Comparison of ENCODE assay signal across 8 cellular contexts in the genomic region with DNA sequence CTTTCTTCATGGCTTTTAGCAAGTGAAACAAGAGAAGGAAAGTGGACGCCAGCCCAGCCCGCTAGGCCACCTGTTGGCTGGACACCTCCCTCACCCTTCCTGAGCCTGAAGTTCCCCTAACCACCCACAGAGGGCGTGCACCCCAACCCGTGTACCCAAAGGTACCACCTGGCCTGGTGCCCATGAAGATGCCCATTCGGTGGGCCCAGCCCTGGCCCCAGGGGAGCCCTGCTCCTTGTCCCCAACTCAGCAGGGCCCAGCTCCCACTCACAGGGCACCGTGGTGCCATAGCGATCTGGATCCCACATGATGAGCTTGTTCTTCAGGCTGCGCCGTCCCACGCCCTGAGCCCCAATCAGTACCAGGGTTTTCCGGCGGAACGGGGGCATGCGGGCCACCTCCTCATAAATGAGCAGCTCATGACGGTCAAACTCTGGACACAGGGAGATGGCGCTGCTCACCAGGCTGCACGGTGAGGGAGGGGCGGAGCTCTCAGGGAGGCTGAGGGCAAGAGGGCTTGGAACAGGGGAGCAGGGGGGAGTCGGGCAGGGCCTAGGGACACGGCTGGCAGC. TPM values are rescaled to one million over a fixed set of nuclear protein-coding genes. Genes with fewer than 3 reads are reported as not detected.
A peak's percentile ranks its signal among the peaks of the same experiment; 100 is the strongest.
DNase-seq lines count a peak whose midpoint lies in the region; ATAC-seq and TF ChIP-seq lines count a peak whose summit lies in the region.

No MANE protein-coding gene starts in this region.

- no peak for TF ChIP-seq POLR2A in vagina (IDR thresholded peaks at IDR 0.05)

- no peak overlapping the region for H3K27ac ChIP-seq in vagina

- H3K9me3 ChIP-seq in vagina = no peaks in the 10 kb centered on the region

- intact Hi-C loops in vagina (cut with DNase I) = no loop called here

- peaks cover 0 to 4% of the 10 kb centered on the region in 2 donors for H3K36me3 ChIP-seq in vagina

- H3K36me3 Mint-ChIP-seq in chondrocyte (ENCODE audit: low read depth) = peaks cover 4% of the 10 kb centered on the region

- no peak for ATAC-seq in GM19397 (IDR thresholded peaks at IDR 0.05; ENCODE audit: unreplicated experiment)

- H3K4me1 ChIP-seq in vagina = no peaks in the 10 kb centered on the region

- H3K4me3 ChIP-seq in WI38 (ENCODE audit: low read depth, low read length) (no peak overlapping the region), vagina (no peak overlapping the region)

- peak; percentile 47; the same call in 1 of the 2 replicates for TF ChIP-seq RAD21 in Ishikawa (IDR thresholded peaks at IDR 0.05; ENCODE audit: low read depth)

- peak; percentile 73 for TF ChIP-seq CTCF in WI38 (IDR thresholded peaks at IDR 0.05; ENCODE audit: low read depth, low read length)
- TF ChIP-seq CTCF in chondrocyte (IDR thresholded peaks at IDR 0.05) = peak; percentile 77
- TF ChIP-seq CTCF in vagina (IDR thresholded peaks at IDR 0.05) = peak in 2 of 3 experiments; percentile 8 to 17

- no peaks in the 10 kb centered on the region for H3K27me3 ChIP-seq in vagina

- peaks cover 3% of the 10 kb centered on the region for H3K4me1 Mint-ChIP-seq in chondrocyte (ENCODE audit: low read depth)

- H3K27me3 Mint-ChIP-seq in chondrocyte (ENCODE audit: low read depth) = no peaks in the 10 kb centered on the region

- H3K4me3 Mint-ChIP-seq in chondrocyte (ENCODE audit: unreplicated experiment) = no peak overlapping the region

- peak; percentile 39 for DNase-seq in DMS 273 treated with DMSO at 0.1 percent for 48 hours (lab: John Stamatoyannopoulos, UW)
- no peak for DNase-seq in chondrocyte (ENCODE audit: low spot score)
- DNase-seq in myocyte (ENCODE audit: low read depth) = peak; percentile 78
- peak in 1 of 2 donors; percentile 93 for DNase-seq in vagina (ENCODE audit: extremely low spot score in 2 of 2)
- DNase-seq in GDM1 (lab: John Stamatoyannopoulos, UW) = no peak

- H3K27ac Mint-ChIP-seq in chondrocyte (ENCODE audit: unreplicated experiment) = no peak overlapping the region

- H3K9me3 Mint-ChIP-seq in chondrocyte (ENCODE audit: low read depth) = no peaks in the 10 kb centered on the region

- no peak for TF ChIP-seq EP300 in Ishikawa (IDR thresholded peaks at IDR 0.05; ENCODE audit: borderline replicate concordance)

TF ChIP-seq in Ishikawa, 13 proteins besides CTCF, POLR2A, EP300 and RAD21:
- TF ChIP-seq, protein P1, sequence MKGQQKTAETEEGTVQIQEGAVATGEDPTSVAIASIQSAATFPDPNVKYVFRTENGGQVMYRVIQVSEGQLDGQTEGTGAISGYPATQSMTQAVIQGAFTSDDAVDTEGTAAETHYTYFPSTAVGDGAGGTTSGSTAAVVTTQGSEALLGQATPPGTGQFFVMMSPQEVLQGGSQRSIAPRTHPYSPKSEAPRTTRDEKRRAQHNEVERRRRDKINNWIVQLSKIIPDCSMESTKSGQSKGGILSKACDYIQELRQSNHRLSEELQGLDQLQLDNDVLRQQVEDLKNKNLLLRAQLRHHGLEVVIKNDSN (IDR thresholded peaks at IDR 0.05) = 0 out of 2 replicates have a peak, but pooled peaks have one; percentile 24
- TF ChIP-seq EGR1 (IDR thresholded peaks at IDR 0.05) (no peak), CEBPB (IDR thresholded peaks at IDR 0.05) (no peak), YY1 (IDR thresholded peaks at IDR 0.05; ENCODE audit: low read depth) (no peak), TCF12 (IDR thresholded peaks at IDR 0.05; ENCODE audit: low read depth) (0 out of 2 replicates have a peak, but pooled peaks have one; percentile 47), TAF1 (IDR thresholded peaks at IDR 0.05; ENCODE audit: low read depth) (no peak), TEAD4 (IDR thresholded peaks at IDR 0.05) (no peak), CREB1 (IDR thresholded peaks at IDR 0.05; ENCODE audit: low read depth) (no peak), NFIC (IDR thresholded peaks at IDR 0.05) (peak; percentile 75; the same call in 1 of the 2 replicates)
TF ChIP-seq in Ishikawa: peak in this region for 3.

RNA-seq across cellular contexts. Expression of gene MPP2, which starts 26.8 kb away (rescaled TPM):
- total RNA-seq in chondrocyte (7.0 to 7.8 TPM (median 7.5 TPM) in 3 replicates), myocyte (0.96 and 2.3 TPM in 2 replicates), vagina (7.6 TPM)
- polyA plus RNA-seq in myocyte (2012) = 5.8 TPM

RNA-seq across cellular contexts. Expression of gene CD300LG, which starts 33.5 kb away (rescaled TPM):
- total RNA-seq in chondrocyte (0.15 TPM in 1 of 3 replicates, not detected in the others), myocyte (not detected in 2 replicates), vagina (5.6 TPM)
- polyA plus RNA-seq in myocyte (2012) = not detected

RNA-seq across cellular contexts. Expression of gene MPP3, which starts 47.6 kb away (rescaled TPM):
- 13.3 to 15.6 TPM (median 14.4 TPM) in 3 replicates for total RNA-seq in chondrocyte
- 5.4 and 5.5 TPM in 2 replicates for total RNA-seq in myocyte
- polyA plus RNA-seq in myocyte (2012) = 4.2 TPM
- total RNA-seq in vagina = 30.2 TPM

Comparison
In these comparisons a context has a peak if more than half of its experiments do, and no peak if none do; other contexts are left out.
1. DNase-seq: peak in DMS 273 treated with DMSO at 0.1 percent for 48 hours (single experiment) and myocyte (single experiment); none in chondrocyte (single experiment) and GDM1 (single experiment).
2. CTCF ChIP-seq: peak in every context shown above with its lines; median percentile 77 in chondrocyte; 73 in WI38; 12 in vagina.